13 cellular contexts compared by ENCODE assay signal in genomic region chr19:48798937-48799336, GRCh38. TPM values are rescaled to one million over a fixed set of nuclear protein-coding genes. Genes with fewer than 3 reads are reported as not detected.
DNase-seq lines count a peak whose midpoint lies in the region; ATAC-seq and TF ChIP-seq lines count a peak whose summit lies in the region.
"Had no signal": no experiment of that assay in that cellular context is flagged by ENCODE, and none has a peak within 500 bp of the region (broad histone marks: within the 10 kb centered on the region; RNA-seq: fewer than 3 reads in every experiment).

No MANE protein-coding gene starts in this region.

- H3K4me3 ChIP-seq in GM12865 (ENCODE audit: low read depth, low read length) = no peak overlapping the region
- H3K4me3 ChIP-seq in ectodermal cell (ENCODE audit: insufficient read depth, low read depth, low read length) = no peak overlapping the region

- no peaks in the 10 kb centered on the region for H3K27me3 ChIP-seq in ectodermal cell (ENCODE audit: control insufficient read depth, insufficient read depth, low read length, poor library complexity, severe bottlenecking)

- no peaks in the 10 kb centered on the region for H3K9me3 Mint-ChIP-seq in progenitor cell of endocrine pancreas (ENCODE audit: low read depth)
- H3K9me3 Mint-ChIP-seq: activated T-helper 17 cell treated with anti-CD3 and anti-CD28 coated beads, Interleukin-2, amount 50 U/mL, for 72 hours had no signal

- no peak overlapping the region for H3K4me3 Mint-ChIP-seq in progenitor cell of endocrine pancreas (ENCODE audit: low read depth)
- H3K4me3 Mint-ChIP-seq: activated CD4-positive, alpha-beta T cell treated with anti-CD3 and anti-CD28 coated beads for 36 hours; activated T-helper 17 cell treated with anti-CD3 and anti-CD28 coated beads, Interleukin-2, amount 50 U/mL, for 72 hours had no signal

- WGBS in ectodermal cell, 2 experiments = 36 to 45% methylated on average over 6 of the region's 6 CpGs

- DNase-seq in GM12865 (ENCODE audit: low read depth) (peak; percentile 86), NCI-H2171 treated with DMSO at 0.1 percent for 48 hours (lab: John Stamatoyannopoulos, UW) (peak; percentile 62), progenitor cell of endocrine pancreas (ENCODE audit: low spot score, unreplicated experiment) (no peak), SHP77 treated with DMSO at 0.1 percent for 48 hours (lab: John Stamatoyannopoulos, UW) (no peak)
- DNase-seq in activated CD8-positive, alpha-beta memory T cell treated with anti-CD3 and anti-CD28 coated beads, Interleukin-2, amount 50 U/mL, for 4 hours = no peak
- DNase-seq: activated CD4-positive, alpha-beta T cell treated with anti-CD3 and anti-CD28 coated beads for 36 hours; Caco-2; foreskin melanocyte; left ventricle myocardium superior had no signal

- no peak for TF ChIP-seq CTCF in GM12865 (IDR thresholded peaks at IDR 0.05; ENCODE audit: insufficient read depth, low read depth, low read length, missing control alignments)
- TF ChIP-seq CTCF in progenitor cell of endocrine pancreas (IDR thresholded peaks at IDR 0.05; ENCODE audit: unreplicated experiment) = no peak

- no peaks in the 10 kb centered on the region for H3K9me3 ChIP-seq in ectodermal cell (ENCODE audit: control insufficient read depth, low read length)
- H3K9me3 ChIP-seq: Caco-2 had no signal

- H3K27ac ChIP-seq in ectodermal cell (ENCODE audit: insufficient read depth, low read depth, low read length, poor library complexity, severe bottlenecking) = peak overlapping the region; percentile 72

- no peaks in the 10 kb centered on the region for H3K4me1 ChIP-seq in ectodermal cell (ENCODE audit: control insufficient read depth, insufficient read depth, low read length)

- no peaks in the 10 kb centered on the region for H3K4me1 Mint-ChIP-seq in progenitor cell of endocrine pancreas (ENCODE audit: low read depth)

- no peaks in the 10 kb centered on the region for H3K27me3 Mint-ChIP-seq in progenitor cell of endocrine pancreas
- H3K27me3 Mint-ChIP-seq: activated CD4-positive, alpha-beta T cell treated with anti-CD3 and anti-CD28 coated beads for 36 hours; activated T-helper 17 cell treated with anti-CD3 and anti-CD28 coated beads, Interleukin-2, amount 50 U/mL, for 72 hours had no signal

- no peaks in the 10 kb centered on the region for H3K36me3 ChIP-seq in ectodermal cell (ENCODE audit: control insufficient read depth, insufficient read depth, low read length)

- ATAC-seq in HG03342 (IDR thresholded peaks at IDR 0.05; ENCODE audit: unreplicated experiment) = no peak
- ATAC-seq: activated CD4-positive, alpha-beta T cell treated with anti-CD3 and anti-CD28 coated beads for 36 hours; activated T-helper 17 cell treated with anti-CD3 and anti-CD28 coated beads, Interleukin-2, amount 50 U/mL, for 72 hours; left ventricle myocardium superior had no signal

- H3K36me3 Mint-ChIP-seq in progenitor cell of endocrine pancreas (ENCODE audit: insufficient read depth) = peaks cover 4% of the 10 kb centered on the region

- H3K27ac Mint-ChIP-seq in progenitor cell of endocrine pancreas = peak overlapping the region; percentile 79
- H3K27ac Mint-ChIP-seq: activated CD4-positive, alpha-beta T cell treated with anti-CD3 and anti-CD28 coated beads for 36 hours; activated T-helper 17 cell treated with anti-CD3 and anti-CD28 coated beads, Interleukin-2, amount 50 U/mL, for 72 hours had no signal

RNA-seq across cellular contexts. Expression of gene BCAT2, which starts 11.9 kb away (rescaled TPM):
- 56.4 TPM for polyA plus RNA-seq in ectodermal cell (2013, experiment 1 of 4)
- 57.1 TPM for polyA plus RNA-seq in ectodermal cell (2013, experiment 2 of 4)
- polyA plus RNA-seq in ectodermal cell (2013, experiment 3 of 4) = 42.0 TPM
- polyA plus RNA-seq in ectodermal cell (2013, experiment 4 of 4) = 48.1 TPM
- 61.0 and 70.0 TPM in 2 replicates for total RNA-seq in progenitor cell of endocrine pancreas

RNA-seq across cellular contexts. Expression of gene HSD17B14, which starts 37.4 kb away (rescaled TPM):
- polyA plus RNA-seq in ectodermal cell (2013, experiment 1 of 4) = 24.6 TPM
- 26.9 TPM for polyA plus RNA-seq in ectodermal cell (2013, experiment 2 of 4)
- 20.6 TPM for polyA plus RNA-seq in ectodermal cell (2013, experiment 3 of 4)
- polyA plus RNA-seq in ectodermal cell (2013, experiment 4 of 4) = 21.7 TPM
- 20.5 and 22.1 TPM in 2 replicates for total RNA-seq in progenitor cell of endocrine pancreas

RNA-seq across cellular contexts. Expression of gene FGF21, which starts 43.6 kb away (rescaled TPM):
- not detected for polyA plus RNA-seq in ectodermal cell (2013, experiment 1 of 4)
- not detected for polyA plus RNA-seq in ectodermal cell (2013, experiment 2 of 4)
- polyA plus RNA-seq in ectodermal cell (2013, experiment 3 of 4) = not detected
- polyA plus RNA-seq in ectodermal cell (2013, experiment 4 of 4) = not detected
- total RNA-seq in progenitor cell of endocrine pancreas = not detected in 2 replicates
- total RNA-seq: activated CD4-positive, alpha-beta T cell treated with anti-CD3 and anti-CD28 coated beads for 36 hours; activated T-helper 17 cell treated with anti-CD3 and anti-CD28 coated beads, Interleukin-2, amount 50 U/mL, for 72 hours; left ventricle myocardium superior; omental fat pad had no signal

RNA-seq across cellular contexts. Expression of gene FUT1, which starts 46.5 kb away (rescaled TPM):
- polyA plus RNA-seq in ectodermal cell (2013, experiment 1 of 4) = 2.6 TPM
- 2.1 TPM for polyA plus RNA-seq in ectodermal cell (2013, experiment 2 of 4)
- 1.0 TPM for polyA plus RNA-seq in ectodermal cell (2013, experiment 3 of 4)
- polyA plus RNA-seq in ectodermal cell (2013, experiment 4 of 4) = 1.3 TPM
- total RNA-seq in progenitor cell of endocrine pancreas = 5.4 and 6.9 TPM in 2 replicates

RNA-seq across cellular contexts. Expression of gene IZUMO1, which starts 52.2 kb away (rescaled TPM):
- polyA plus RNA-seq in ectodermal cell (2013, experiment 1 of 4) = 0.72 TPM
- polyA plus RNA-seq in ectodermal cell (2013, experiment 2 of 4) = 0.68 TPM
- polyA plus RNA-seq in ectodermal cell (2013, experiment 3 of 4) = 0.37 TPM
- polyA plus RNA-seq in ectodermal cell (2013, experiment 4 of 4) = 1.3 TPM
- 0.55 and 1.0 TPM in 2 replicates for total RNA-seq in progenitor cell of endocrine pancreas
- total RNA-seq: activated CD4-positive, alpha-beta T cell treated with anti-CD3 and anti-CD28 coated beads for 36 hours; activated T-helper 17 cell treated with anti-CD3 and anti-CD28 coated beads, Interleukin-2, amount 50 U/mL, for 72 hours had no signal

Comparison
In these comparisons a context has a peak if more than half of its experiments do, and no peak if none do; other contexts are left out.
1. DNase-seq: peak in GM12865 (single experiment) and NCI-H2171 treated with DMSO at 0.1 percent for 48 hours (single experiment); none in progenitor cell of endocrine pancreas (single experiment), SHP77 treated with DMSO at 0.1 percent for 48 hours (single experiment) and activated CD8-positive, alpha-beta memory T cell treated with anti-CD3 and anti-CD28 coated beads, Interleukin-2, amount 50 U/mL, for 4 hours (single experiment).